In genomic region chr11:26730711-26731460, GRCh38 we compare ENCODE assay signal across 15 cellular contexts. TPM values are rescaled to one million over a fixed set of nuclear protein-coding genes. Genes with fewer than 3 reads are reported as not detected.
DNase-seq lines count a peak whose midpoint lies in the region; ATAC-seq and TF ChIP-seq lines count a peak whose summit lies in the region.
"Had no signal": no experiment of that assay in that cellular context is flagged by ENCODE, and none has a peak within 500 bp of the region (broad histone marks: within the 10 kb centered on the region; RNA-seq: fewer than 3 reads in every experiment).

No MANE protein-coding gene starts in this region.

- TF ChIP-seq POLR2A in transverse colon (IDR thresholded peaks at IDR 0.05), result no peak

- H3K27ac ChIP-seq in right atrium auricular region, result peak overlapping the region in 1 of 2 donors; percentile 15
- no peak overlapping the region for H3K27ac ChIP-seq in skeletal muscle tissue (ENCODE audit: low read depth, low read length)
- no peak overlapping the region for H3K27ac ChIP-seq in transverse colon

- TF ChIP-seq CTCF in right atrium auricular region (IDR thresholded peaks at IDR 0.05), result no peak
- TF ChIP-seq CTCF in fibroblast of villous mesenchyme (IDR thresholded peaks at IDR 0.05; ENCODE audit: insufficient read depth, low read depth, low read length), result no peak
- TF ChIP-seq CTCF in transverse colon (IDR thresholded peaks at IDR 0.05), result no peak

- no peaks in the 10 kb centered on the region for H3K4me1 ChIP-seq in right atrium auricular region
- H3K4me1 ChIP-seq in skeletal muscle tissue (ENCODE audit: control insufficient read depth in 3 of 3, insufficient read depth in 3 of 3, low read length in 3 of 3), result no peaks in the 10 kb centered on the region
- peaks cover 0 to 8% (median 0%) of the 10 kb centered on the region in 4 donors for H3K4me1 ChIP-seq in transverse colon

- no peak for DNase-seq in Right ventricle myocardium superior
- DNase-seq in right atrium auricular region (ENCODE audit: low spot score), result no peak
- peak; percentile 12 for DNase-seq in RPMI7951 (ENCODE audit: low read depth)
- DNase-seq in fibroblast of villous mesenchyme (ENCODE audit: low read depth), result peak; percentile 18
- DNase-seq in transverse colon, result no peak
- no peak for DNase-seq in NCI-H146 treated with DMSO at 0.1 percent for 48 hours (lab: John Stamatoyannopoulos, UW; ENCODE audit: unreplicated experiment)
- DNase-seq: ACHN; activated CD4-positive, CD25-positive, alpha-beta regulatory T cell treated with anti-CD3 and anti-CD28 coated beads, Interleukin-2, amount 50 U/mL, for 72 hours; activated T-cell treated with anti-CD3 and anti-CD28 coated beads, Interleukin-2, amount 50 U/mL, for 4 hours; amygdala; effector CD8-positive, alpha-beta T cell; Kasumi-1; NCI-H2171 had no signal

- H3K36me3 ChIP-seq in right atrium auricular region, result no peaks in the 10 kb centered on the region
- no peaks in the 10 kb centered on the region for H3K36me3 ChIP-seq in skeletal muscle tissue (ENCODE audit: control insufficient read depth in 3 of 3, insufficient read depth in 3 of 3, low read length in 3 of 3)
- H3K36me3 ChIP-seq in transverse colon, result no peaks in the 10 kb centered on the region

- 24 to 39% methylated on average over 4 to 5 of the region's 5 CpGs for WGBS in transverse colon (ENCODE audit: low coverage in 1 of 2), 2 donors

- no peaks in the 10 kb centered on the region for H3K9me3 ChIP-seq in right atrium auricular region
- H3K9me3 ChIP-seq in skeletal muscle tissue (ENCODE audit: control insufficient read depth in 3 of 3, low read length in 3 of 3), result no peaks in the 10 kb centered on the region
- no peaks in the 10 kb centered on the region for H3K9me3 ChIP-seq in transverse colon

- H3K9ac ChIP-seq in skeletal muscle tissue (ENCODE audit: low read depth in 1 of 3, low read length in 3 of 3), result peak overlapping the region in 1 of 3 donors; percentile 17

- ATAC-seq in Right ventricle myocardium superior (ENCODE audit: poor library complexity) (peak; percentile 46), GM18858 (IDR thresholded peaks at IDR 0.05; ENCODE audit: unreplicated experiment) (no peak)
- ATAC-seq: activated T-cell treated with anti-CD3 and anti-CD28 coated beads, Interleukin-2, amount 50 U/mL, for 4 hours had no signal

- intact Hi-C loops in Right ventricle myocardium superior (cut with DNase I), result no loop called here
- intact Hi-C loops in transverse colon (cut with DNase I; ENCODE audit: low total_unique reads), result no loop called here

- H3K4me3 ChIP-seq in right atrium auricular region, result no peak overlapping the region
- no peak overlapping the region for H3K4me3 ChIP-seq in fibroblast of villous mesenchyme (ENCODE audit: low read depth, low read length)
- H3K4me3 ChIP-seq in skeletal muscle tissue (ENCODE audit: low read length in 3 of 3), result peak overlapping the region in 2 of 3 donors; percentile 9 to 23
- H3K4me3 ChIP-seq in transverse colon, result no peak overlapping the region

- H3K27me3 ChIP-seq in right atrium auricular region (no peaks in the 10 kb centered on the region), skeletal muscle tissue (ENCODE audit: control insufficient read depth in 3 of 3, insufficient read depth in 3 of 3, low read length in 3 of 3) (no peaks in the 10 kb centered on the region), transverse colon (no peaks in the 10 kb centered on the region)

- in situ Hi-C loops in transverse colon (cut with MboI; ENCODE audit: low pct_ligation_motif_present in 1 of 4, low pct_unique_long_range_greater_than_20kb in 1 of 4, low sequenced_read_pairs in 3 of 4), result no loop called here

- no peak for TF ChIP-seq EP300 in transverse colon (IDR thresholded peaks at IDR 0.05; ENCODE audit: low read depth)

RNA-seq across cellular contexts. Expression of gene SLC5A12, which starts 9.0 kb away (rescaled TPM):
- total RNA-seq in Right ventricle myocardium superior (not detected), right atrium auricular region (1 to 10 TPM; 1.7 to 4.0 TPM), fibroblast of villous mesenchyme (0.43 and 1.3 TPM in 2 replicates), skeletal muscle tissue (not detected), transverse colon (1 to 10 TPM in 1 of 4 donors, under 1 TPM in 1, not detected in 2; 0.48 to 2.2 TPM)
- total RNA-seq in RPMI7951 (2014; rRNA removed; shearing (Covaris generic)), result not detected in 2 replicates
- total RNA-seq: activated T-cell treated with anti-CD3 and anti-CD28 coated beads, Interleukin-2, amount 50 U/mL, for 4 hours had no signal

Comparison
In these comparisons a context has a peak if more than half of its experiments do, and no peak if none do; other contexts are left out.
1. DNase-seq: peak in RPMI7951 (single experiment) and fibroblast of villous mesenchyme (single experiment); none in Right ventricle myocardium superior (single experiment), right atrium auricular region (single experiment), transverse colon (single experiment) and NCI-H146 treated with DMSO at 0.1 percent for 48 hours (single experiment).
2. H3K4me3 ChIP-seq: peak in skeletal muscle tissue (2 of 3); none in right atrium auricular region (0 of 2), fibroblast of villous mesenchyme (single experiment) and transverse colon (0 of 4).